8 cellular contexts compared by ENCODE assay signal in the genomic region with DNA sequence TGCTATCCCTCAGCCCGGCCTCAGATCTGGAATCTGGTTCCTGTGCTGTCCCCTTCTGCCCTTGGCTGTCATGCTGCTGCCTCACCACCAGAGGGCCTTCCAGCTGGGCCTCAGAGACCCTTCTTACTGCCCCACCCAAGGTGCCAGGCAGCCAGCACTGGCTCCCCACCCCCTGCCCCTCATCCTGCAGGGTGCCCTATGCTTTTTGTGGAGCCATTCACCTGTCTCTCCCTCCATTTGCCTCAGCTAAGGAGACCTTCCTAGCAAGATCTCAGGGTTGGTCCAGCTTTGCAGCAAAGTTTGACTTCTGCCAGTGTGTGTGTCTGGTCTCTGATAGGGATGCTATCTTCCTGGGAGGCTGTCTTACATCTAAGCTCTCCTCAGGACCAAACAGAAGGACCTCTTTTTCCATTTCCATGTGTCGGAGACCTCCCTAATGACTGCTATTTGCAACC. TPM values are rescaled to one million over a fixed set of nuclear protein-coding genes. Genes with fewer than 3 reads are reported as not detected.
DNase-seq lines count a peak whose midpoint lies in the region; ATAC-seq and TF ChIP-seq lines count a peak whose summit lies in the region.

No MANE protein-coding gene starts in this region.

- peaks cover 0 to 25% (median 24%) of the 10 kb centered on the region in 4 donors for H3K4me1 ChIP-seq in sigmoid colon

- peaks cover 33 to 75% (median 57%) of the 10 kb centered on the region in 3 donors for H3K27me3 ChIP-seq in sigmoid colon

- intact Hi-C loops in sigmoid colon (cut with DNase I) = no loop called here

- H3K9me3 Mint-ChIP-seq in activated CD8-positive, alpha-beta T cell treated with anti-CD3 and anti-CD28 coated beads, Interleukin-2, amount 10 ng/mL, durations not matched to agents 7 days and 5 days (ENCODE audit: insufficient read depth) = no peaks in the 10 kb centered on the region

- 45 to 53% methylated on average over 2 of the region's 2 CpGs for WGBS in sigmoid colon, 2 donors

- DNase-seq in AG08395 (ENCODE audit: low spot score) = peak; percentile 58
- peak; percentile 51 for DNase-seq in NCI-H1694 (lab: John Stamatoyannopoulos, UW)
- peak; percentile 62 for DNase-seq in activated CD8-positive, alpha-beta T cell treated with anti-CD3 and anti-CD28 coated beads, Interleukin-2, amount 10 ng/mL, durations not matched to agents 7 days and 5 days
- peak; percentile 57 to 73 for DNase-seq in erythroblast (lab: John Stamatoyannopoulos, UW)
- no peak for DNase-seq in sigmoid colon

- peaks cover 9% of the 10 kb centered on the region for H3K4me1 Mint-ChIP-seq in activated CD8-positive, alpha-beta T cell treated with anti-CD3 and anti-CD28 coated beads, Interleukin-2, amount 10 ng/mL, durations not matched to agents 7 days and 5 days (ENCODE audit: low read depth)

- no peak for TF ChIP-seq EP300 in sigmoid colon (IDR thresholded peaks at IDR 0.05)

- TF ChIP-seq CTCF in GM12875 (IDR thresholded peaks at IDR 0.05; ENCODE audit: borderline replicate concordance, insufficient read depth, low read depth, low read length) = peak; percentile 95
- peak; percentile 6 to 61 (median 50) for TF ChIP-seq CTCF in sigmoid colon (IDR thresholded peaks at IDR 0.05)

- H3K4me3 Mint-ChIP-seq in activated CD8-positive, alpha-beta T cell treated with anti-CD3 and anti-CD28 coated beads, Interleukin-2, amount 10 ng/mL, durations not matched to agents 7 days and 5 days = no peak overlapping the region

- CTCF ChIA-PET in activated CD8-positive, alpha-beta T cell treated with anti-CD3 and anti-CD28 coated beads, Interleukin-2, amount 10 ng/mL, durations not matched to agents 7 days and 5 days (lab: Charles Lee) = interaction anchor here (0.6 to 4.9 kb wide), 53 partner anchors 9 to 945 kb away, joined by 3 to 45 read pairs (median 4); a partner anchor contains a TSS

- peaks cover 47% of the 10 kb centered on the region for H3K27me3 Mint-ChIP-seq in activated CD8-positive, alpha-beta T cell treated with anti-CD3 and anti-CD28 coated beads, Interleukin-2, amount 10 ng/mL, durations not matched to agents 7 days and 5 days (ENCODE audit: low read depth)

- no peak overlapping the region for H3K27ac Mint-ChIP-seq in activated CD8-positive, alpha-beta T cell treated with anti-CD3 and anti-CD28 coated beads, Interleukin-2, amount 10 ng/mL, durations not matched to agents 7 days and 5 days

- ATAC-seq in activated CD8-positive, alpha-beta T cell treated with anti-CD3 and anti-CD28 coated beads, Interleukin-2, amount 10 ng/mL, durations not matched to agents 7 days and 5 days = peak; percentile 47
- ATAC-seq in HG03520 (IDR thresholded peaks at IDR 0.05; ENCODE audit: unreplicated experiment) (no peak), GM21528 (IDR thresholded peaks at IDR 0.05; ENCODE audit: low FRiP score, unreplicated experiment) (no peak)

- POLR2A ChIA-PET in activated CD8-positive, alpha-beta T cell treated with anti-CD3 and anti-CD28 coated beads, Interleukin-2, amount 10 ng/mL, durations not matched to agents 7 days and 5 days (lab: Charles Lee) = interaction anchor here (1.1 kb wide), 1 partner anchor 22 kb away, joined by 5 read pairs; a partner anchor contains a TSS

- H3K27ac ChIP-seq in sigmoid colon = no peak overlapping the region

- no peak overlapping the region for H3K4me3 ChIP-seq in GM12875 (ENCODE audit: low read depth, low read length)
- H3K4me3 ChIP-seq in sigmoid colon = no peak overlapping the region

- TF ChIP-seq POLR2A in erythroblast (IDR thresholded peaks at IDR 0.05; ENCODE audit: low read length) = no peak
- no peak for TF ChIP-seq POLR2A in sigmoid colon (IDR thresholded peaks at IDR 0.05)

- H3K9me3 ChIP-seq in sigmoid colon = no peaks in the 10 kb centered on the region

- H3K36me3 ChIP-seq in sigmoid colon = no peaks in the 10 kb centered on the region

- H3K36me3 Mint-ChIP-seq in activated CD8-positive, alpha-beta T cell treated with anti-CD3 and anti-CD28 coated beads, Interleukin-2, amount 10 ng/mL, durations not matched to agents 7 days and 5 days (ENCODE audit: low read depth) = no peaks in the 10 kb centered on the region

RNA-seq across cellular contexts. Expression of a gene that starts 1.9 kb away (rescaled TPM):
- not detected for total RNA-seq in activated CD8-positive, alpha-beta T cell treated with anti-CD3 and anti-CD28 coated beads, Interleukin-2, amount 10 ng/mL, durations not matched to agents 7 days and 5 days
- under 1 TPM in 2 of 4 donors, not detected in 2; 0.36 to 0.83 TPM for total RNA-seq in sigmoid colon
- 1 to 10 TPM in 1 of 3 donors, under 1 TPM in 2; 0.23 to 1.0 (median 0.60) TPM for polyA plus RNA-seq in sigmoid colon

RNA-seq across cellular contexts. Expression of a gene that starts 21.3 kb away (rescaled TPM):
- 10 to 100 TPM; 38.1 to 43.8 TPM for total RNA-seq in activated CD8-positive, alpha-beta T cell treated with anti-CD3 and anti-CD28 coated beads, Interleukin-2, amount 10 ng/mL, durations not matched to agents 7 days and 5 days
- total RNA-seq in sigmoid colon = 10 to 100 TPM; 29.6 to 46.8 (median 38.4) TPM
- polyA plus RNA-seq in sigmoid colon = 10 to 100 TPM in 2 of 3 donors, 1 to 10 TPM in 1; 9.9 to 39.7 (median 10.8) TPM

RNA-seq across cellular contexts. Expression of a gene that starts 22.0 kb away (rescaled TPM):
- total RNA-seq in activated CD8-positive, alpha-beta T cell treated with anti-CD3 and anti-CD28 coated beads, Interleukin-2, amount 10 ng/mL, durations not matched to agents 7 days and 5 days = 1 to 10 TPM; 4.5 to 4.7 TPM
- 1 to 10 TPM; 1.4 to 3.9 (median 2.4) TPM for total RNA-seq in sigmoid colon
- 1 to 10 TPM; 4.2 to 6.5 (median 5.3) TPM for polyA plus RNA-seq in sigmoid colon

RNA-seq across cellular contexts. Expression of a gene that starts 33.8 kb away (rescaled TPM):
- total RNA-seq in activated CD8-positive, alpha-beta T cell treated with anti-CD3 and anti-CD28 coated beads, Interleukin-2, amount 10 ng/mL, durations not matched to agents 7 days and 5 days = not detected
- under 1 TPM in 1 of 4 donors, not detected in 3; 0.71 TPM for total RNA-seq in sigmoid colon
- polyA plus RNA-seq in sigmoid colon = under 1 TPM in 1 of 3 donors, not detected in 2; 0.28 TPM

RNA-seq across cellular contexts. Expression of a gene that starts 41.5 kb away (rescaled TPM):
- 10 to 100 TPM; 56.6 to 57.8 TPM for total RNA-seq in activated CD8-positive, alpha-beta T cell treated with anti-CD3 and anti-CD28 coated beads, Interleukin-2, amount 10 ng/mL, durations not matched to agents 7 days and 5 days
- 10 to 100 TPM; 32.4 to 51.3 (median 39.2) TPM for total RNA-seq in sigmoid colon
- 10 to 100 TPM; 36.5 to 48.9 (median 45.6) TPM for polyA plus RNA-seq in sigmoid colon
